Comparison of ENCODE assay signal across 22 cellular contexts in the genomic region with DNA sequence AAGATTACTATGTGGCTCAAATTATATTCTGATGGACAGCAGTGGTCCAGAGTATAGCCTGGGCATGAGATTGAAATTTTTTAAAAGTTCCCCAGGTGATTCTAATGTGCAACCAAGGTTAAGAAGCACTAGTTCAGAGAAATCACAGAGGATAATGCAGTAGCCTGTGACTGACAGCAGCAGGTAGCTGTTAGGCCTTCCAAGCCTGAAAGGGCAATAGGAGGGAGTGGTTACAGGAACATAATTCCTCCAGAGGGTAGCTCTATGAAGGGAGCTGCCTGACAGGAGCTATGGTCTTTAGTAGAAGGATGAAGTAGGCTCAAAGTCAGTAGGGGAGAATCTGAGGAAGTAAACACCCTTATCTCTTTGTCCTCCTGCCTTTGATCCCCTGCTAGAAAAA.
"Had no signal": no experiment of that assay in that cellular context is flagged by ENCODE, and none has a peak within 500 bp of the region (broad histone marks: within the 10 kb centered on the region; RNA-seq: fewer than 3 reads in every experiment).

No MANE protein-coding gene starts in this region.

- FAIRE-seq: HepG2, RCC 7860 had no signal

- H3K4me2 ChIP-seq: SK-N-SH had no signal

- ATAC-seq: HepG2 had no signal

- H3K9ac ChIP-seq: SK-N-SH had no signal

- H3K9me3 ChIP-seq: MG63, SK-N-SH had no signal

- DNase-seq: IMR-90, Karpas-422, KG1, MG63, NCI-H1092 treated with DMSO at 0.1 percent for 48 hours, NCI-H1436, NCI-H187, NCI-H2029, NCI-H2081 treated with DMSO at 0.1 percent for 48 hours, NCI-H2171, NCI-H226, NCI-H446, NCI-H510A, NCI-H524 treated with DMSO at 0.1 percent for 48 hours, NCI-H69, NCI-H774, Right ventricle myocardium superior, RPMI8226, SIG-M5, SK-N-SH had no signal

- H3K4me3 ChIP-seq: MG63 had no signal

- H3K36me3 ChIP-seq: MG63 had no signal

- H3K9me2 ChIP-seq: SK-N-SH had no signal
